1 cellular context compared by ENCODE assay signal in the genomic region with DNA sequence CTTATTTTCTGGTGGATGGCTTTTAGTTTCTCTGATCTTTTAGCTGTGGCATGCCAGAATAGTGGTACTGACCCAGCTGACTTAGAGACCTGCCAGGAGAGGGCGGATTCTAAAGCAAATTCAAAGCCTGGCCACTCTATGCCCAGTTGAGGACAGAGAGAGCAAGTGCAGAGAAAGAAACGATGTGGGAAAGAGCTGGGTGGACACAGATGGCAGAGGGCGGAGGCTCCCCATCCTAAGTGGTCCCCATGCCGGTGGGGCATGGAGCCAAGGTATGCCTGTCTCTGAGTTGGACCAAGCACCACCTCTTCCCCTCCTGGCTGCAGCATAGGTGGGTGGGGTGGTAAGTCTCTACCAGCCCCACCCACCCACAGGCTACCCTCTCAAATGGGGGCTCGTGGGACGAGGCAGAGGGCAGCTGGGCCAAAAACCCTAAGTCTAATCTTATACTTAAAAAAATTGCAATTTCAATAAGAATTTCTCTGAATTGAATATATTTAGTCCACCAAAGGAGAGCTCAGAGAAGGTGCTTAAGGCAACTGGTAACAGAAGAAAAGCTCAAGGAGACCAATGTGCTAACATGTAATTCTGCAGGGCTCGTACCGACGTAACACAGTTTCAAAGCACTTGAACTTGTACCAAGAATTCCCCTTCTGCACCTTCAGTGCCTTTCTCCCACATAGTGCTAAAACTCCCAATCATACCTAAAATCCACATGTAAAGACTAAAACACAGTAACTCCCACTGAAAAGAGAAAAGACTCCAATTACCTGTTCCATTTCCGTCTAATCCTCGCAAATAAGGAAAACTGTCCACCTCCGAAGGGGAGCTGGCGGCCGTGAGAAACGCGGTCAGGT.
TF ChIP-seq lines count a peak whose summit lies in the region.

No MANE protein-coding gene starts in this region.

TF ChIP-seq in H1, 55 proteins besides CTCF, POLR2A, EP300 and RAD21 (continued from another document):
- TF ChIP-seq GTF2F1 (IDR thresholded peaks at IDR 0.05; ENCODE audit: borderline replicate concordance, low read depth, low read length) = no peak
- no peak for TF ChIP-seq RFX5 (IDR thresholded peaks at IDR 0.05; ENCODE audit: borderline replicate concordance, low read depth, low read length)
